ENCODE assay signal across 10 cellular contexts in the genomic region with DNA sequence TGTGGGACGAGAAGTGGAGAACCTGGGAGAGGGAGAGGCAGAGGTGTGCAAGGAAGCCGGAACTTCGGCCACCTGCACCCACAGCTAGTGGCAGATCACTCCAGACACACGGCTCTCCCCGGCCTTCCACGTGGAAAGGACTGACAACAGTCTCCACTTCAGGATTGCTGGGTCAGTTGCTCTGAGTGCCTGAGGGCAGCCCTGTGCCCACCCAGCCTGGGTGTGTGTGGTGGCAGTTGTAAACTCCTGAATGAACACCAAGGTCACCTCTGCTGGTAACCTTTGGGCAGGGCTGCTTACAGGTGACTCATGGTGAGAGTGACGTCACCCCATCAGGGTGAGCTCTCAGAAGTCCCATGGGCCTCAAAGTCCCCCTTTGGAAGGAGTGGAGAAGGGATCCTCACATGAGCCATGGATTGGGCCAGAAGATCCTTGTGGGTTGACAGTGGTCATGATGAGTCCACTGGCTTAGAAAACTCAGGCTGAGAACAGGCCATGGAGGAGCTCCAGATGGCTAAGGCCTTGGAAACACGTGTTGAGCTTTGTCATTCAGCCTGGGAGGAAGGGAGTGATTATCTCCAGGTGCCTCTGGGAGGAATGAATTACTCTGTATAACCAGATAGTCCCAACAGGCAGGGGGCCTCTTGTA.
A peak's percentile ranks its signal among the peaks of the same experiment; 100 is the strongest.
DNase-seq lines count a peak whose midpoint lies in the region; ATAC-seq and TF ChIP-seq lines count a peak whose summit lies in the region.
"Had no signal": no experiment of that assay in that cellular context is flagged by ENCODE, and none has a peak within 500 bp of the region (broad histone marks: within the 10 kb centered on the region; RNA-seq: fewer than 3 reads in every experiment).

No MANE protein-coding gene starts in this region.

- no peaks in the 10 kb centered on the region for H3K9me3 ChIP-seq in CD8-positive, alpha-beta memory T cell (ENCODE audit: low read length)
- H3K9me3 ChIP-seq in HCT116 (ENCODE audit: control insufficient read depth in 1 of 2, insufficient read depth in 1 of 2, low read depth in 1 of 2, low read length in 2 of 2) (no peaks in the 10 kb centered on the region), left lung (no peaks in the 10 kb centered on the region)
- H3K9me3 ChIP-seq: left ventricle myocardium inferior had no signal

- H3K27me3 ChIP-seq in CD8-positive, alpha-beta memory T cell (ENCODE audit: insufficient read depth, low read length, poor library complexity, severe bottlenecking) = no peaks in the 10 kb centered on the region
- no peaks in the 10 kb centered on the region for H3K27me3 ChIP-seq in HCT116 (ENCODE audit: insufficient read depth, low read length)
- no peaks in the 10 kb centered on the region for H3K27me3 ChIP-seq in left lung

- no peak overlapping the region for H3K4me3 Mint-ChIP-seq in CD8-positive, alpha-beta memory T cell
- H3K4me3 Mint-ChIP-seq in activated T-cell treated with anti-CD3 and anti-CD28 coated beads, Interleukin-2, amount 50 U/mL, for 72 hours = no peak overlapping the region

- peak overlapping the region; percentile 57 for H3K4me2 ChIP-seq in HCT116 (ENCODE audit: low read length)

- no peak overlapping the region for H3K4me3 ChIP-seq in CD8-positive, alpha-beta memory T cell (ENCODE audit: low read length)
- H3K4me3 ChIP-seq in HCT116 (replicated peaks in 1 of 2; ENCODE audit: low read depth in 1 of 2, low read length in 2 of 2) (no peak overlapping the region), left lung (no peak overlapping the region)
- H3K4me3 ChIP-seq: left ventricle myocardium inferior had no signal

- no TSS peak for BruUV-seq in HCT116 (replicated peaks; lab: Mats Ljungman, UMichigan)

- H3K9me2 ChIP-seq in HCT116 (ENCODE audit: insufficient read depth) = no peaks in the 10 kb centered on the region

- no peak for TF ChIP-seq RAD21 in HCT116 (IDR thresholded peaks at IDR 0.05; ENCODE audit: low read depth)

- intact Hi-C loops in HCT116 (cut with micrococcal nuclease) (no loop called here), left lung (cut with DNase I) (no loop called here)

- no peak overlapping the region for H2AFZ ChIP-seq in HCT116 (ENCODE audit: low read depth, low read length, poor library complexity, severe bottlenecking)

- H3K27ac Mint-ChIP-seq in CD8-positive, alpha-beta memory T cell = peak overlapping the region in 5 of 8 donors; percentile 6 to 92 (median 63)
- H3K27ac Mint-ChIP-seq in activated T-cell treated with anti-CD3 and anti-CD28 coated beads, Interleukin-2, amount 50 U/mL, for 72 hours = no peak overlapping the region

- peak overlapping the region; percentile 21 for H3K27ac ChIP-seq in CD8-positive, alpha-beta memory T cell (ENCODE audit: low read depth, low read length)
- H3K27ac ChIP-seq in HCT116 (ENCODE audit: low read depth, low read length) = no peak overlapping the region
- no peak overlapping the region for H3K27ac ChIP-seq in left lung
- H3K27ac ChIP-seq: left ventricle myocardium inferior had no signal

- no peak for TF ChIP-seq POLR2A in HCT116 (IDR thresholded peaks at IDR 0.05; ENCODE audit: borderline replicate concordance, extremely low read depth, insufficient read depth, insufficient read length)

- RAD21 ChIA-PET in HCT116 (lab: Charles Lee; ENCODE audit: low non-redundant PET in 1 of 2, low total read pairs in 2 of 2, uncharacterized antibody in 2 of 2, unreplicated experiment in 2 of 2) = no interaction called here

- CTCF ChIA-PET in CD8-positive, alpha-beta memory T cell (lab: Charles Lee) = no interaction called here
- CTCF ChIA-PET in HCT116 (lab: Charles Lee) = no interaction called here

- POLR2A ChIA-PET in CD8-positive, alpha-beta memory T cell (lab: Charles Lee) = no interaction called here
- POLR2A ChIA-PET in HCT116 (lab: Charles Lee) = no interaction called here

- no peak for DNase-seq in CD8-positive, alpha-beta memory T cell
- DNase-seq in HCT116 (ENCODE audit: low read depth, low spot score) (peak; percentile 12), left lung (peak in 1 of 2 donors; percentile 26), SIG-M5 (lab: John Stamatoyannopoulos, UW) (no peak), NCI-H2107 treated with DMSO at 0.1 percent for 48 hours (lab: John Stamatoyannopoulos, UW; ENCODE audit: unreplicated experiment) (no peak)
- peak; percentile 33 to 40 for DNase-seq in activated T-cell treated with anti-CD3 and anti-CD28 coated beads, Interleukin-2, amount 50 U/mL, for 72 hours
- DNase-seq: effector CD8-positive, alpha-beta T cell; left ventricle myocardium inferior had no signal

- peaks cover 8% of the 10 kb centered on the region for H3K36me3 ChIP-seq in CD8-positive, alpha-beta memory T cell (ENCODE audit: insufficient read depth, low read length)
- H3K36me3 ChIP-seq in HCT116 (ENCODE audit: control insufficient read depth in 1 of 2, insufficient read depth in 2 of 2, low read length in 2 of 2) = peaks cover 0 to 8% of the 10 kb centered on the region in 2 experiments; a peak in 3 of 4 replicates
- peaks cover 0 to 30% of the 10 kb centered on the region in 2 donors for H3K36me3 ChIP-seq in left lung

- no peak for TF ChIP-seq CTCF in HCT116 (IDR thresholded peaks at IDR 0.05 in 2 of 3, conservative IDR thresholded peaks at IDR 0.05 in 1 of 3; ENCODE audit: borderline replicate concordance in 1 of 3, insufficient read depth in 1 of 3, low read depth in 2 of 3, low read length in 2 of 3)
- no peak for TF ChIP-seq CTCF in left lung (IDR thresholded peaks at IDR 0.05)

- peak; percentile 58; the same call in 1 of the 2 replicates for ATAC-seq in HCT116
- ATAC-seq in activated T-cell treated with anti-CD3 and anti-CD28 coated beads, Interleukin-2, amount 50 U/mL, for 72 hours (replicated peaks in 1 of 2) = peak; percentile 79 to 91
- ATAC-seq in left lung = peak; percentile 9
- no peak for ATAC-seq in HG02588 (IDR thresholded peaks at IDR 0.05; ENCODE audit: unreplicated experiment)
- ATAC-seq in HG02610 (IDR thresholded peaks at IDR 0.05; ENCODE audit: unreplicated experiment) = no peak

- H3K36me3 Mint-ChIP-seq in CD8-positive, alpha-beta memory T cell = peaks cover 0 to 35% (median 3%) of the 10 kb centered on the region in 3 donors
- H3K36me3 Mint-ChIP-seq in activated T-cell treated with anti-CD3 and anti-CD28 coated beads, Interleukin-2, amount 50 U/mL, for 72 hours (ENCODE audit: insufficient read depth in 2 of 2) = no peaks in the 10 kb centered on the region

- peaks cover 32 to 45% (median 44%) of the 10 kb centered on the region in 3 donors for H3K4me1 Mint-ChIP-seq in CD8-positive, alpha-beta memory T cell
- peaks cover 48% of the 10 kb centered on the region for H3K4me1 Mint-ChIP-seq in activated T-cell treated with anti-CD3 and anti-CD28 coated beads, Interleukin-2, amount 50 U/mL, for 72 hours (ENCODE audit: low read depth)

- H3K9ac ChIP-seq in HCT116 (ENCODE audit: low read length) = no peak overlapping the region

- H3K27me3 Mint-ChIP-seq in CD8-positive, alpha-beta memory T cell = no peaks in the 10 kb centered on the region
- H3K27me3 Mint-ChIP-seq in activated T-cell treated with anti-CD3 and anti-CD28 coated beads, Interleukin-2, amount 50 U/mL, for 72 hours (ENCODE audit: low read depth) = no peaks in the 10 kb centered on the region

- H4K20me1 ChIP-seq in HCT116 (ENCODE audit: insufficient read depth) = no peaks in the 10 kb centered on the region

- peaks cover 50% of the 10 kb centered on the region for H3K4me1 ChIP-seq in CD8-positive, alpha-beta memory T cell (ENCODE audit: insufficient read depth, low read length)
- H3K4me1 ChIP-seq in HCT116 (ENCODE audit: control insufficient read depth in 1 of 2, insufficient read depth in 2 of 2, low read length in 2 of 2) = peaks cover 20 to 44% of the 10 kb centered on the region in 2 experiments
- peaks cover 14 to 29% of the 10 kb centered on the region in 2 donors for H3K4me1 ChIP-seq in left lung

- no peaks in the 10 kb centered on the region for H3K9me3 Mint-ChIP-seq in CD8-positive, alpha-beta memory T cell
- H3K9me3 Mint-ChIP-seq in activated T-cell treated with anti-CD3 and anti-CD28 coated beads, Interleukin-2, amount 50 U/mL, for 72 hours = no peaks in the 10 kb centered on the region

- peaks cover 59% of the 10 kb centered on the region for H3K79me2 ChIP-seq in HCT116 (ENCODE audit: insufficient read depth, low read length)

TF ChIP-seq in HCT116, 20 proteins besides CTCF, POLR2A, EP300 and RAD21:
- TF ChIP-seq, protein P1, sequence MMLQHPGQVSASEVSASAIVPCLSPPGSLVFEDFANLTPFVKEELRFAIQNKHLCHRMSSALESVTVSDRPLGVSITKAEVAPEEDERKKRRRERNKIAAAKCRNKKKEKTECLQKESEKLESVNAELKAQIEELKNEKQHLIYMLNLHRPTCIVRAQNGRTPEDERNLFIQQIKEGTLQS (IDR thresholded peaks at IDR 0.05) = no peak
- TF ChIP-seq FOSL1 (IDR thresholded peaks at IDR 0.05; ENCODE audit: low read depth) (peak; percentile 41; the same call in 1 of the 2 replicates), REST (IDR thresholded peaks at IDR 0.05; ENCODE audit: low read depth) (no peak), ZNF274 (IDR thresholded peaks at IDR 0.05; ENCODE audit: low read depth, low read length) (no peak), TCF7L2 (IDR thresholded peaks at IDR 0.05; ENCODE audit: borderline replicate concordance, extremely low read depth, insufficient read depth, insufficient read length) (peak; percentile 11), JUND (IDR thresholded peaks at IDR 0.05) (peak; percentile 48)

Comparison
In these comparisons a context has a peak if more than half of its experiments do, and no peak if none do; other contexts are left out.
1. DNase-seq: peak in HCT116 (single experiment) and activated T-cell treated with anti-CD3 and anti-CD28 coated beads, Interleukin-2, amount 50 U/mL, for 72 hours (2 of 2); none in CD8-positive, alpha-beta memory T cell (0 of 5), SIG-M5 (single experiment) and NCI-H2107 treated with DMSO at 0.1 percent for 48 hours (single experiment).
2. ATAC-seq: peak in HCT116 (single experiment), activated T-cell treated with anti-CD3 and anti-CD28 coated beads, Interleukin-2, amount 50 U/mL, for 72 hours (2 of 2) and left lung (single experiment); none in HG02588 (single experiment) and HG02610 (single experiment).